Comparison of ENCODE assay signal across 9 cellular contexts in genomic region chr17:50532452-50533024, GRCh38. TPM values are rescaled to one million over a fixed set of nuclear protein-coding genes. Genes with fewer than 3 reads are reported as not detected.
DNase-seq lines count a peak whose midpoint lies in the region; ATAC-seq, FAIRE-seq and TF ChIP-seq lines count a peak whose summit lies in the region.
"Had no signal": no experiment of that assay in that cellular context is flagged by ENCODE, and none has a peak within 500 bp of the region (broad histone marks: within the 10 kb centered on the region; RNA-seq: fewer than 3 reads in every experiment).

TSS of gene EPN3 (plus strand) at chr17:50532735. CDS start at chr17:50536557, 3,822 bp downstream.

- H3K27ac ChIP-seq in PC-9 (peak within 1 kb of the TSS; percentile 51), parathyroid adenoma (peak within 1 kb of the TSS; percentile 97)

- H3K36me3 Mint-ChIP-seq in chondrocyte (ENCODE audit: low read depth): no peaks in the 10 kb centered on the region

- peak within 1 kb of the TSS; percentile 80 for H3K4me2 ChIP-seq in PC-9
- H3K4me2 ChIP-seq in parathyroid adenoma (ENCODE audit: low read length): peak within 1 kb of the TSS; percentile 92

- H3K36me3 ChIP-seq in PC-9 (ENCODE audit: low read depth): peaks cover 4% of the 10 kb centered on the region; the same call in 1 of the 2 replicates
- no peaks in the 10 kb centered on the region for H3K36me3 ChIP-seq in parathyroid adenoma (ENCODE audit: control insufficient read depth, insufficient read depth, low read length)

- TF ChIP-seq POLR2A in GM12892 (IDR thresholded peaks at IDR 0.05; ENCODE audit: low read depth, low read length): no peak

- H3K4me1 ChIP-seq in PC-9 (replicated peaks; ENCODE audit: insufficient read depth) (peaks cover 42% of the 10 kb centered on the region), parathyroid adenoma (peaks cover 31% of the 10 kb centered on the region)

- peaks cover 21% of the 10 kb centered on the region for H3F3A ChIP-seq in PC-9 (ENCODE audit: insufficient read depth, low read depth)

- H4K20me1 ChIP-seq in PC-9 (ENCODE audit: insufficient read depth): no peaks in the 10 kb centered on the region; the same call in 1 of the 2 replicates

- H2AFZ ChIP-seq in PC-9: peak within 1 kb of the TSS; percentile 76
- peak within 1 kb of the TSS; percentile 73 for H2AFZ ChIP-seq in parathyroid adenoma

- DNase-seq in ELR (ENCODE audit: low read depth) (peak; percentile 21), PC-9 (peak; percentile 80), Right ventricle myocardium superior (no peak), chondrocyte (ENCODE audit: low spot score) (no peak), GM12892 (ENCODE audit: insufficient read length) (no peak)
- DNase-seq in activated T-cell treated with anti-CD3 and anti-CD28 coated beads, Interleukin-2, amount 50 U/mL, for 48 hours: no peak

- peak within 1 kb of the TSS; percentile 97 for H3K9ac ChIP-seq in parathyroid adenoma

- peaks cover 14% of the 10 kb centered on the region for H3K4me1 Mint-ChIP-seq in chondrocyte (ENCODE audit: low read depth)

- H3K9me2 ChIP-seq in PC-9 (ENCODE audit: insufficient read depth): no peaks in the 10 kb centered on the region

- no peaks in the 10 kb centered on the region for H3K9me3 Mint-ChIP-seq in chondrocyte (ENCODE audit: low read depth)

- H3K27ac Mint-ChIP-seq in chondrocyte (ENCODE audit: unreplicated experiment): no peak within 1 kb of the TSS

- no TSS peak for BruUV-seq in PC-9 (replicated peaks; lab: Mats Ljungman, UMichigan)

- FAIRE-seq in GM12892 (lab: Jason Lieb, UNC): no peak
- FAIRE-seq: frontal cortex had no signal

- H3K9me3 ChIP-seq in PC-9 (ENCODE audit: insufficient read depth, low read depth) (no peaks in the 10 kb centered on the region), parathyroid adenoma (ENCODE audit: control insufficient read depth, low read length) (no peaks in the 10 kb centered on the region)

- POLR2A ChIA-PET in PC-9 (lab: Charles Lee; ENCODE audit: unreplicated experiment): interaction anchor here (0.6 kb wide), 1 partner anchor 184 kb away, joined by 7 read pairs; no protein-coding TSS in a partner anchor

- H3K4me3 Mint-ChIP-seq in chondrocyte (ENCODE audit: unreplicated experiment): no peak within 1 kb of the TSS

- ATAC-seq in Right ventricle myocardium superior (ENCODE audit: poor library complexity) (peak; percentile 46), HG03378 (IDR thresholded peaks at IDR 0.05; ENCODE audit: unreplicated experiment) (no peak)

- peaks cover 34% of the 10 kb centered on the region for H3K27me3 Mint-ChIP-seq in chondrocyte (ENCODE audit: low read depth)

- H3K4me3 ChIP-seq in PC-9 (peak within 1 kb of the TSS; percentile 89), parathyroid adenoma (ENCODE audit: low read depth, low read length) (peak within 1 kb of the TSS; percentile 89)

- H3K27me3 ChIP-seq in PC-9 (ENCODE audit: insufficient read depth, low read depth) (no peaks in the 10 kb centered on the region), parathyroid adenoma (ENCODE audit: control insufficient read depth, insufficient read depth, low read length) (no peaks in the 10 kb centered on the region)

- peaks cover 35% of the 10 kb centered on the region for H3K79me2 ChIP-seq in PC-9 (ENCODE audit: low read depth)
- H3K79me2 ChIP-seq in parathyroid adenoma: peaks cover 25% of the 10 kb centered on the region

- TF ChIP-seq CTCF in PC-9 (conservative IDR thresholded peaks at IDR 0.05) (no peak), parathyroid adenoma (IDR thresholded peaks at IDR 0.05) (peak; percentile 12), chondrocyte (IDR thresholded peaks at IDR 0.05) (no peak)

- CTCF ChIA-PET in PC-9 (lab: Charles Lee): no interaction called here

- intact Hi-C loops in PC-9 (cut with micrococcal nuclease; ENCODE audit: unreplicated experiment): loop anchor here (2.0 kb wide), 1 partner anchor 22 kb away; no protein-coding TSS in a partner anchor
- intact Hi-C loops in Right ventricle myocardium superior (cut with DNase I): no loop called here

RNA-seq across cellular contexts. Expression of gene EPN3, which starts in this region (rescaled TPM):
- total RNA-seq in PC-9 (2021): 15.6 and 22.8 TPM in 2 replicates
- 17.7 TPM for total RNA-seq in Right ventricle myocardium superior
- total RNA-seq in chondrocyte: not detected in 3 replicates
- polyA plus RNA-seq in GM12892 (2012; ENCODE audit: missing spikeins): not detected

Comparison
In these comparisons a context has a peak if more than half of its experiments do, and no peak if none do; other contexts are left out.
1. RNA of gene EPN3 (total RNA-seq): 15.6 to 22.8 TPM in PC-9 and 17.7 TPM in Right ventricle myocardium superior (single experiment); not detected in chondrocyte; every median in the first group is over 10 times any median in the second.
2. DNase-seq: peak in ELR (single experiment) and PC-9 (2 of 2); none in Right ventricle myocardium superior (single experiment), chondrocyte (single experiment), GM12892 (single experiment) and activated T-cell treated with anti-CD3 and anti-CD28 coated beads, Interleukin-2, amount 50 U/mL, for 48 hours (0 of 2).